In the genomic region with DNA sequence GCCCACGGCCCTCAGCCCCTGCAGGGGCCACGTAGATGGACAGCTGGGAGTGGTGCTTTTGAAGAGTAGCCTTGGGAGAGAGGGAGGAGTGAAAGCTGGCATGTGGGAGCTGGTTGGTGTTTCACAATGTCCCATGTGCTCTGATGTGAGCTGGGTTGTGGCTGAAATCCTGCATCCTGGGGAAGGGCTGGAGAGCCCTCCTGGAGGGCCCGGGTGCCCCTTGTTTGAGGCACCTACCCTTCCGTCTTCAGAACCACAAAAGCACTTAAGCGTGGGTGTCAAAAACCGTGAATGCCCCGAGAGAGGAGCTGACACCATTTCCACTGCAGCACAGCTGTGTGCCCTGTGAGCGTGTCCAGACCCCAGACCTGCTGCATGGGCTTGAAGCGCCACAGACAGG, we compare ENCODE assay signal across 20 cellular contexts.
DNase-seq lines count a peak whose midpoint lies in the region; ATAC-seq and TF ChIP-seq lines count a peak whose summit lies in the region.
"Had no signal": no experiment of that assay in that cellular context is flagged by ENCODE, and none has a peak within 500 bp of the region (broad histone marks: within the 10 kb centered on the region; RNA-seq: fewer than 3 reads in every experiment).

No MANE protein-coding gene starts in this region.

- H3K27me3 ChIP-seq in mesenchymal stem cell (ENCODE audit: control insufficient read depth in 1 of 2, insufficient read depth in 1 of 2, low read length in 2 of 2): no peaks in the 10 kb centered on the region
- H3K27me3 ChIP-seq: right atrium auricular region, uterus had no signal

- no peak overlapping the region for H3K23ac ChIP-seq in mesenchymal stem cell (ENCODE audit: low read length in 2 of 2)

- H3K4me3 ChIP-seq in AG10803 (ENCODE audit: low read length) (no peak overlapping the region), mesenchymal stem cell (ENCODE audit: insufficient read depth in 1 of 2, low read depth in 1 of 2, low read length in 2 of 2) (no peak overlapping the region)
- H3K4me3 ChIP-seq: right atrium auricular region, uterus had no signal

- H3K4me2 ChIP-seq in mesenchymal stem cell (ENCODE audit: low read length, poor library complexity, severe bottlenecking): no peak overlapping the region

- H3K14ac ChIP-seq in mesenchymal stem cell (ENCODE audit: low read length in 2 of 2): no peak overlapping the region

- H2BK120ac ChIP-seq in mesenchymal stem cell (ENCODE audit: low read depth, low read length): no peak overlapping the region

- peak overlapping the region; percentile 55 for H3K9ac ChIP-seq in mesenchymal stem cell (ENCODE audit: low read length)

- peak overlapping the region in 1 of 2 experiments; percentile 51 for H2BK12ac ChIP-seq in mesenchymal stem cell (ENCODE audit: low read length in 2 of 2)

- no peak overlapping the region for H3K27ac ChIP-seq in mesenchymal stem cell (ENCODE audit: low read length, poor library complexity, severe bottlenecking)
- H3K27ac ChIP-seq: HL-60, right atrium auricular region, uterus had no signal

- H3K79me1 ChIP-seq in mesenchymal stem cell (replicated peaks; ENCODE audit: low read length, poor library complexity, severe bottlenecking): no peaks in the 10 kb centered on the region

- no peak for TF ChIP-seq CTCF in AG10803 (conservative IDR thresholded peaks at IDR 0.05; ENCODE audit: low read length)

- H2BK15ac ChIP-seq in mesenchymal stem cell (ENCODE audit: low read depth, poor library complexity, severe bottlenecking): no peak overlapping the region

- H2BK5ac ChIP-seq in mesenchymal stem cell (ENCODE audit: low read depth, low read length, poor library complexity, severe bottlenecking): no peak overlapping the region

- no peak overlapping the region for H4K91ac ChIP-seq in mesenchymal stem cell (ENCODE audit: low read length)

- no peaks in the 10 kb centered on the region for H3K9me3 ChIP-seq in mesenchymal stem cell (ENCODE audit: control insufficient read depth, low read length)
- H3K9me3 ChIP-seq: right atrium auricular region, uterus had no signal

- ATAC-seq in GM18861 (IDR thresholded peaks at IDR 0.05; ENCODE audit: unreplicated experiment): no peak
- ATAC-seq in HG02610 (IDR thresholded peaks at IDR 0.05; ENCODE audit: unreplicated experiment): no peak
- ATAC-seq in GM18517 (IDR thresholded peaks at IDR 0.05; ENCODE audit: unreplicated experiment): no peak

- peaks cover 15% of the 10 kb centered on the region for H3K4me1 ChIP-seq in mesenchymal stem cell (ENCODE audit: control insufficient read depth, insufficient read depth, low read depth, low read length)
- H3K4me1 ChIP-seq: uterus had no signal

- H4K8ac ChIP-seq in mesenchymal stem cell (ENCODE audit: low read length): no peak overlapping the region

- H2AK5ac ChIP-seq in mesenchymal stem cell (ENCODE audit: low read length, severe bottlenecking): no peak overlapping the region

- H2AFZ ChIP-seq in mesenchymal stem cell (ENCODE audit: low read depth, low read length): no peak overlapping the region

- H3K4ac ChIP-seq in mesenchymal stem cell (ENCODE audit: low read depth in 1 of 2, low read length in 2 of 2): no peak overlapping the region

- H3K36me3 ChIP-seq in mesenchymal stem cell (ENCODE audit: control insufficient read depth in 1 of 2, insufficient read depth in 2 of 2, low read depth in 1 of 2, low read length in 2 of 2): no peaks in the 10 kb centered on the region
- H3K36me3 ChIP-seq: right atrium auricular region, uterus had no signal

- no peak overlapping the region for H3K18ac ChIP-seq in mesenchymal stem cell (ENCODE audit: low read depth in 1 of 2, low read length in 2 of 2)

- DNase-seq in AG10803 (ENCODE audit: low read depth) (peak; percentile 34), LHCN-M2 (ENCODE audit: low read depth) (peak; percentile 64), amniotic epithelial cell (ENCODE audit: low read depth) (peak; percentile 74), mesenchymal stem cell (peak; percentile 34), globus pallidus (ENCODE audit: low spot score) (no peak)
- DNase-seq: activated CD8-positive, alpha-beta memory T cell treated with anti-CD3 and anti-CD28 coated beads, Interleukin-2, amount 50 U/mL, for 4 hours; activated effector memory CD4-positive, alpha-beta T cell treated with anti-CD3 and anti-CD28 coated beads, Interleukin-2, amount 50 U/mL, for 16 hours; DND-41; endodermal cell; H7; left cardiac atrium; NCI-H69; occipital lobe; T1000; uterus had no signal

- WGBS in mesenchymal stem cell: 85% methylated on average over 9 of the region's 9 CpGs
